ENCODE assay signal across 8 cellular contexts in the genomic region with DNA sequence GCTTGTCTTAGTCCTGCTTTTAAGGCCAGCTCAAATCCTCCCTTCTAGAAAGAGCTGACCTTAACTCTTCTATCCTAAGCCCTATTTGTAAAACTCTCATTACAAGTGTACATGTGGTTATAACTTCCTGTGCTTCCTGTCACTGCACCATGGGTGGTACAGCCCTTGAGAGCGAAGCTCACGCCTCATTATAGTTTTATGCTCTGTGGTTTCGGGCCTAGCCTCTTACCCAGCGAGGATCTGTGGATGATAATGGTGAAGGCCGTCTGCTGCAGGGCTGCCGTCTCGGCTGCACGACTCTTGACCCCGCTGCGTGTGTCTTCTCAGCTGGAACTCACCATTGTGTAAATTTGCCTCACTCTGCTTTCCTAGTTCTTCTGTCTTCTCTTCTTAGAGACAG.
DNase-seq lines count a peak whose midpoint lies in the region; ATAC-seq and TF ChIP-seq lines count a peak whose summit lies in the region.

No MANE protein-coding gene starts in this region.

- H3K4me1 Mint-ChIP-seq in CD4-positive, CD25-positive, alpha-beta regulatory T cell = peaks cover 27 to 40% (median 39%) of the 10 kb centered on the region in 4 donors
- peaks cover 27% of the 10 kb centered on the region for H3K4me1 Mint-ChIP-seq in activated CD8-positive, alpha-beta T cell treated with anti-CD3 and anti-CD28 coated beads, Interleukin-2, amount 10 ng/mL, durations not matched to agents 7 days and 5 days (ENCODE audit: low read depth)
- H3K4me1 Mint-ChIP-seq in natural killer cell = peaks cover 33 to 40% of the 10 kb centered on the region in 2 donors

- no peaks in the 10 kb centered on the region for H3K9me3 ChIP-seq in CD4-positive, CD25-positive, alpha-beta regulatory T cell (ENCODE audit: control insufficient read depth in 2 of 2, low read length in 2 of 2)
- no peaks in the 10 kb centered on the region for H3K9me3 ChIP-seq in HUES48 (ENCODE audit: control insufficient read depth, insufficient read depth, low read length)

- H3K27ac Mint-ChIP-seq in CD4-positive, CD25-positive, alpha-beta regulatory T cell = peak overlapping the region; percentile 84 to 89 (median 88)
- H3K27ac Mint-ChIP-seq in activated CD8-positive, alpha-beta T cell treated with anti-CD3 and anti-CD28 coated beads, Interleukin-2, amount 10 ng/mL, durations not matched to agents 7 days and 5 days = peak overlapping the region; percentile 86
- peak overlapping the region; percentile 85 to 88 for H3K27ac Mint-ChIP-seq in natural killer cell

- H3K27ac ChIP-seq in CD4-positive, CD25-positive, alpha-beta regulatory T cell (ENCODE audit: insufficient read depth, low read length, poor library complexity, severe bottlenecking) = peak overlapping the region; percentile 58
- peak overlapping the region; percentile 50 for H3K27ac ChIP-seq in HUES48 (ENCODE audit: low read depth, low read length)

- H3K27me3 ChIP-seq in CD4-positive, CD25-positive, alpha-beta regulatory T cell (ENCODE audit: control insufficient read depth, insufficient read depth, low read length) = no peaks in the 10 kb centered on the region
- H3K27me3 ChIP-seq in HUES48 (ENCODE audit: control insufficient read depth, insufficient read depth, low read length) = no peaks in the 10 kb centered on the region

- POLR2A ChIA-PET in activated CD8-positive, alpha-beta T cell treated with anti-CD3 and anti-CD28 coated beads, Interleukin-2, amount 10 ng/mL, durations not matched to agents 7 days and 5 days (lab: Charles Lee) = interaction anchor here (0.9 to 3.3 kb wide), 5 partner anchors 20 to 209 kb away, joined by 3 to 11 read pairs (median 3); a partner anchor contains a TSS

- peaks cover 19% of the 10 kb centered on the region for H3K4me1 ChIP-seq in CD4-positive, CD25-positive, alpha-beta regulatory T cell (ENCODE audit: control insufficient read depth, insufficient read depth, low read length, poor library complexity, severe bottlenecking)
- H3K4me1 ChIP-seq in HUES48 (ENCODE audit: control insufficient read depth, insufficient read depth, low read length) = peaks cover 13% of the 10 kb centered on the region

- H3K4me3 ChIP-seq in CD4-positive, CD25-positive, alpha-beta regulatory T cell (ENCODE audit: low read depth, low read length) = peak overlapping the region; percentile 65
- H3K4me3 ChIP-seq in HUES48 (ENCODE audit: low read depth, low read length) = no peak overlapping the region

- peaks cover 37% of the 10 kb centered on the region for H3K36me3 ChIP-seq in CD4-positive, CD25-positive, alpha-beta regulatory T cell (ENCODE audit: control insufficient read depth, insufficient read depth, low read length)
- peaks cover 79% of the 10 kb centered on the region for H3K36me3 ChIP-seq in HUES48 (ENCODE audit: control insufficient read depth, insufficient read depth, low read length)

- DNase-seq in CD4-positive, CD25-positive, alpha-beta regulatory T cell = peak in 2 of 3 donors; percentile 44 to 86
- peak; percentile 78 for DNase-seq in activated CD8-positive, alpha-beta T cell treated with anti-CD3 and anti-CD28 coated beads, Interleukin-2, amount 10 ng/mL, durations not matched to agents 7 days and 5 days
- DNase-seq in natural killer cell (peak; percentile 29), DMS53 treated with DMSO at 0.1 percent for 48 hours (lab: John Stamatoyannopoulos, UW; ENCODE audit: unreplicated experiment) (no peak), SKM-1 (lab: John Stamatoyannopoulos, UW; ENCODE audit: unreplicated experiment) (no peak), cardiac septum (ENCODE audit: low spot score) (no peak)

- ATAC-seq in CD4-positive, CD25-positive, alpha-beta regulatory T cell (ENCODE audit: low read depth in 2 of 2) = peak; percentile 92 to 93
- peak; percentile 81 for ATAC-seq in GM19455 (IDR thresholded peaks at IDR 0.05; ENCODE audit: unreplicated experiment)
- ATAC-seq in activated CD8-positive, alpha-beta T cell treated with anti-CD3 and anti-CD28 coated beads, Interleukin-2, amount 10 ng/mL, durations not matched to agents 7 days and 5 days = peak; percentile 98
- ATAC-seq in natural killer cell = peak; percentile 90 to 100 (median 94)

- H3K9ac ChIP-seq in HUES48 (ENCODE audit: low read depth, low read length) = no peak overlapping the region

- CTCF ChIA-PET in activated CD8-positive, alpha-beta T cell treated with anti-CD3 and anti-CD28 coated beads, Interleukin-2, amount 10 ng/mL, durations not matched to agents 7 days and 5 days (lab: Charles Lee) = interaction anchor here (1.0 to 2.5 kb wide), 6 partner anchors 11 to 198 kb away, joined by 3 to 15 read pairs (median 6); no protein-coding TSS in a partner anchor

- intact Hi-C loops in natural killer cell (cut with micrococcal nuclease) = loop anchor here (5.0 to 10.0 kb wide), 3 partner anchors 49 to 189 kb away; a partner anchor contains a TSS
- intact Hi-C loops in cardiac septum (cut with DNase I) = no loop called here

- peak overlapping the region; percentile 1 to 81 (median 18) for H3K4me3 Mint-ChIP-seq in CD4-positive, CD25-positive, alpha-beta regulatory T cell
- peak overlapping the region; percentile 17 for H3K4me3 Mint-ChIP-seq in activated CD8-positive, alpha-beta T cell treated with anti-CD3 and anti-CD28 coated beads, Interleukin-2, amount 10 ng/mL, durations not matched to agents 7 days and 5 days
- peak overlapping the region; percentile 84 for H3K4me3 Mint-ChIP-seq in natural killer cell

- H3K9me3 Mint-ChIP-seq in CD4-positive, CD25-positive, alpha-beta regulatory T cell = no peaks in the 10 kb centered on the region
- H3K9me3 Mint-ChIP-seq in activated CD8-positive, alpha-beta T cell treated with anti-CD3 and anti-CD28 coated beads, Interleukin-2, amount 10 ng/mL, durations not matched to agents 7 days and 5 days (ENCODE audit: insufficient read depth) = no peaks in the 10 kb centered on the region
- no peaks in the 10 kb centered on the region for H3K9me3 Mint-ChIP-seq in natural killer cell

- H3K27me3 Mint-ChIP-seq in CD4-positive, CD25-positive, alpha-beta regulatory T cell = no peaks in the 10 kb centered on the region
- no peaks in the 10 kb centered on the region for H3K27me3 Mint-ChIP-seq in activated CD8-positive, alpha-beta T cell treated with anti-CD3 and anti-CD28 coated beads, Interleukin-2, amount 10 ng/mL, durations not matched to agents 7 days and 5 days (ENCODE audit: low read depth)
- no peaks in the 10 kb centered on the region for H3K27me3 Mint-ChIP-seq in natural killer cell (ENCODE audit: low read depth in 2 of 2)

- peaks cover 24% of the 10 kb centered on the region for H3K36me3 Mint-ChIP-seq in CD4-positive, CD25-positive, alpha-beta regulatory T cell
- peaks cover 44% of the 10 kb centered on the region for H3K36me3 Mint-ChIP-seq in activated CD8-positive, alpha-beta T cell treated with anti-CD3 and anti-CD28 coated beads, Interleukin-2, amount 10 ng/mL, durations not matched to agents 7 days and 5 days (ENCODE audit: low read depth)
- no peaks in the 10 kb centered on the region for H3K36me3 Mint-ChIP-seq in natural killer cell

- no peak for TF ChIP-seq CTCF in natural killer cell (IDR thresholded peaks at IDR 0.05)

Comparison
In these comparisons a context has a peak if more than half of its experiments do, and no peak if none do; other contexts are left out.
1. DNase-seq: peak in CD4-positive, CD25-positive, alpha-beta regulatory T cell (2 of 3), activated CD8-positive, alpha-beta T cell treated with anti-CD3 and anti-CD28 coated beads, Interleukin-2, amount 10 ng/mL, durations not matched to agents 7 days and 5 days (single experiment) and natural killer cell (single experiment); none in DMS53 treated with DMSO at 0.1 percent for 48 hours (single experiment), SKM-1 (single experiment) and cardiac septum (single experiment).
2. H3K4me3 Mint-ChIP-seq: peak in every context shown above with its lines; median percentile 84 in natural killer cell; 18 in CD4-positive, CD25-positive, alpha-beta regulatory T cell; 17 in activated CD8-positive, alpha-beta T cell treated with anti-CD3 and anti-CD28 coated beads, Interleukin-2, amount 10 ng/mL, durations not matched to agents 7 days and 5 days.
3. Peak in every context shown above with its lines, with median percentiles within 50 percentile points of each other: ATAC-seq and H3K27ac Mint-ChIP-seq.